Comparison of ENCODE assay signal across 17 cellular contexts in the genomic region with DNA sequence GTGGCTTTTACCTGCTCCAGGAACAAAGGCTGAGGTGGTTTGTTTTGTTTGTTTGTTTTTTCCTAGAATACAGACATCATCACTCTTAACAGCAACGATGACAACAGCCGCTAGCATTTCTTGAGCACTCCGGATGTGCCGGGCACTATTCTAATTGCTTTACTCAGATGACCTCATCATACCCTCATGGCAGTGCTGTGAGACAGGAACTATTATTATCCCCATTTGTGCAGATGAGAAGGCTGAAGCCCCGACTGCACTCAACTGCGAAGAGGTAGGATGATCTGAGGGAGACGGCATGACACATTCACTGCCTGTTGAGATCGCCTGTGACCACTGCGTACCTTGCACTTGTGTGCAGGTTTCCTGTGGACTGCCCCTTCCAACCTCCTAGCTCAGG.
DNase-seq lines count a peak whose midpoint lies in the region; ATAC-seq and TF ChIP-seq lines count a peak whose summit lies in the region.
"Had no signal": no experiment of that assay in that cellular context is flagged by ENCODE, and none has a peak within 500 bp of the region (broad histone marks: within the 10 kb centered on the region; RNA-seq: fewer than 3 reads in every experiment).

No MANE protein-coding gene starts in this region.

- no peak for TF ChIP-seq CTCF in upper lobe of right lung (IDR thresholded peaks at IDR 0.05)

- peaks cover 21% of the 10 kb centered on the region for H3K27me3 Mint-ChIP-seq in memory B cell

- H3K4me1 Mint-ChIP-seq in memory B cell, result peaks cover 7% of the 10 kb centered on the region
- H3K4me1 Mint-ChIP-seq: WTC11 had no signal

- ATAC-seq in GM18867 (IDR thresholded peaks at IDR 0.05; ENCODE audit: unreplicated experiment) (peak; percentile 66), memory B cell (ENCODE audit: low read depth) (peak; percentile 54), GM18870 (IDR thresholded peaks at IDR 0.05; ENCODE audit: unreplicated experiment) (no peak), upper lobe of right lung (no peak)
- ATAC-seq: WTC11 had no signal

- no peaks in the 10 kb centered on the region for H3K36me3 ChIP-seq in upper lobe of right lung

- no peak overlapping the region for H3K27ac ChIP-seq in upper lobe of right lung
- H3K27ac ChIP-seq: dorsolateral prefrontal cortex, esophagus muscularis mucosa, stomach had no signal

- DNase-seq in NCI-H1417 (lab: John Stamatoyannopoulos, UW), result peak in 2 of 3 experiments; percentile 62 to 86
- no peak for DNase-seq in NCI-H1417 treated with DMSO at 0.1 percent for 48 hours (lab: John Stamatoyannopoulos, UW)
- DNase-seq in NCI-H69 (lab: John Stamatoyannopoulos, UW), result peak; percentile 67
- no peak for DNase-seq in memory B cell (ENCODE audit: low spot score in 2 of 2)
- DNase-seq in RPMI8226, result no peak
- DNase-seq in upper lobe of right lung, result no peak
- DNase-seq: 8988T; activated naive CD4-positive, alpha-beta T cell treated with Interleukin-2 at 50 U/mL for 16 hours; dorsolateral prefrontal cortex; HFFc6; Karpas-422; NCI-H1930; stomach had no signal

- H3K9me3 ChIP-seq in upper lobe of right lung, result no peaks in the 10 kb centered on the region
- H3K9me3 ChIP-seq: esophagus muscularis mucosa, stomach had no signal

- H3K4me1 ChIP-seq in upper lobe of right lung, result no peaks in the 10 kb centered on the region
- H3K4me1 ChIP-seq: esophagus muscularis mucosa, stomach had no signal

- H3K4me3 Mint-ChIP-seq in memory B cell, result no peak overlapping the region
- H3K4me3 Mint-ChIP-seq: HFFc6, WTC11 had no signal

- no peaks in the 10 kb centered on the region for H3K36me3 Mint-ChIP-seq in memory B cell
- H3K36me3 Mint-ChIP-seq: WTC11 had no signal

- H3K9me3 Mint-ChIP-seq in memory B cell, result no peaks in the 10 kb centered on the region
- H3K9me3 Mint-ChIP-seq: HFFc6, WTC11 had no signal

- intact Hi-C loops in upper lobe of right lung (cut with DNase I), result no loop called here

- no peak overlapping the region for H3K4me3 ChIP-seq in upper lobe of right lung
- H3K4me3 ChIP-seq: dorsolateral prefrontal cortex, esophagus muscularis mucosa, stomach had no signal

- no peak overlapping the region for H3K27ac Mint-ChIP-seq in memory B cell
- H3K27ac Mint-ChIP-seq: HFFc6, WTC11 had no signal

- no peaks in the 10 kb centered on the region for H3K27me3 ChIP-seq in upper lobe of right lung
- H3K27me3 ChIP-seq: dorsolateral prefrontal cortex, esophagus muscularis mucosa, stomach had no signal

Comparison
In these comparisons a context has a peak if more than half of its experiments do, and no peak if none do; other contexts are left out.
1. DNase-seq: peak in NCI-H1417 (2 of 3) and NCI-H69 (single experiment); none in NCI-H1417 treated with DMSO at 0.1 percent for 48 hours (single experiment), memory B cell (0 of 2), RPMI8226 (single experiment) and upper lobe of right lung (single experiment).
2. ATAC-seq: peak in GM18867 (single experiment) and memory B cell (single experiment); none in GM18870 (single experiment) and upper lobe of right lung (single experiment).